Comparison of ENCODE assay signal across 16 cellular contexts in the genomic region with DNA sequence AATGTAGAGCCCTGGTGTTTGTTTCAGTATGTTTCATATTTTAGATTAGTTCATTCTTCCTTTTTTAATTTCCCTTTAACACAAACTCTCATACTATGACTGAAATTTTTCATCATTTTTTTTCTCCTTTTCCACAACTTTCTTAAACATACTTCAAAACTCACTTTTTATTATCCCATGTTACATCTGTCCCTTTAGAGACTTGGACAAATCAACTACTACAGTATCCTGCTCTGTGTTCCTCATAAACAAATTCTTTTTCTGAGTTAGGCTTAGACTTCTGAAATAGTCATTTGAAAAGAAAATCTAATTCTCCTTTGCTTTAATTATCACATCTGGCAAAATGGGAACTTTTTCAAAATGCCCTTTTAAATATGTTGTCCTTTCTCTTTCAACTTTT. TPM values are rescaled to one million over a fixed set of nuclear protein-coding genes. Genes with fewer than 3 reads are reported as not detected.
DNase-seq lines count a peak whose midpoint lies in the region; ATAC-seq, FAIRE-seq and TF ChIP-seq lines count a peak whose summit lies in the region.
"Had no signal": no experiment of that assay in that cellular context is flagged by ENCODE, and none has a peak within 500 bp of the region (broad histone marks: within the 10 kb centered on the region; RNA-seq: fewer than 3 reads in every experiment).

No MANE protein-coding gene starts in this region.

- H3K27me3 Mint-ChIP-seq in activated CD4-positive, alpha-beta T cell treated with anti-CD3 and anti-CD28 coated beads, Interleukin-2, amount 10 ng/mL, durations not matched to agents 24 days and 14 days: no peaks in the 10 kb centered on the region

- H3K9ac ChIP-seq in HUES48 (ENCODE audit: low read depth, low read length) (0 out of 2 replicates have a peak overlapping the region, but pooled peaks have one; percentile 9), K562 (ENCODE audit: insufficient read depth in 1 of 2, low read depth in 2 of 2, low read length in 2 of 2) (no peak overlapping the region; a peak in 1 of 4 replicates)

- H3K9me1 ChIP-seq in K562 (ENCODE audit: control insufficient read depth, insufficient read depth, low read length): peaks cover 9% of the 10 kb centered on the region

- intact Hi-C loops in activated CD4-positive, alpha-beta T cell treated with anti-CD3 and anti-CD28 coated beads, Interleukin-2, amount 10 ng/mL, durations not matched to agents 24 days and 14 days (cut with micrococcal nuclease): no loop called here
- intact Hi-C loops in K562 (cut with micrococcal nuclease): no loop called here

- TF ChIP-seq CTCF in K562 (IDR thresholded peaks at IDR 0.05 in 2 of 3, conservative IDR thresholded peaks at IDR 0.05 in 1 of 3; ENCODE audit: insufficient read depth in 2 of 3, low read depth in 1 of 3, low read length in 3 of 3) (no peak), osteoblast (IDR thresholded peaks at IDR 0.05; ENCODE audit: extremely low read depth, low read depth, low read length) (no peak), foreskin fibroblast (IDR thresholded peaks at IDR 0.05; ENCODE audit: low read depth, low read length) (no peak)

- peaks cover 78% of the 10 kb centered on the region for H3K4me1 ChIP-seq in HUES48 (ENCODE audit: control insufficient read depth, insufficient read depth, low read length)
- peaks cover 6 to 7% of the 10 kb centered on the region in 2 experiments; a peak in 3 of 5 replicates for H3K4me1 ChIP-seq in K562 (replicated peaks in 1 of 2; ENCODE audit: control insufficient read depth in 2 of 2, insufficient read depth in 2 of 2, low read length in 2 of 2)
- H3K4me1 ChIP-seq in osteoblast (ENCODE audit: insufficient read depth, low read length): peaks cover 10% of the 10 kb centered on the region

- no peak overlapping the region for H2AFZ ChIP-seq in K562 (ENCODE audit: low read depth, low read length)
- H2AFZ ChIP-seq in osteoblast (ENCODE audit: low read length): no peak overlapping the region

- H3K4me3 ChIP-seq in HUES48 (ENCODE audit: low read depth, low read length) (no peak overlapping the region), K562 (no peak overlapping the region), osteoblast (ENCODE audit: insufficient read depth, low read length) (no peak overlapping the region), foreskin fibroblast (ENCODE audit: low read depth in 1 of 2, low read length in 2 of 2) (no peak overlapping the region)

- H3K9me3 ChIP-seq in HUES48 (ENCODE audit: control insufficient read depth, insufficient read depth, low read length): no peaks in the 10 kb centered on the region
- H3K9me3 ChIP-seq in K562 (replicated peaks; ENCODE audit: control insufficient read depth, insufficient read depth, low read depth, low read length): no peaks in the 10 kb centered on the region
- H3K9me3 ChIP-seq in osteoblast (ENCODE audit: low read depth, low read length): no peaks in the 10 kb centered on the region

- TF ChIP-seq RAD21 in K562 (CRISPR knock-in tag; conservative IDR thresholded peaks at IDR 0.05 in 1 of 2, IDR thresholded peaks at IDR 0.05 in 1 of 2): no peak

- in situ Hi-C loops in K562 (cut with MboI): no loop called here

- DNase-seq in activated CD4-positive, alpha-beta T cell treated with anti-CD3 and anti-CD28 coated beads, Interleukin-2, amount 10 ng/mL, durations not matched to agents 24 days and 14 days: no peak
- no peak for DNase-seq in activated CD4-positive, alpha-beta T cell treated with anti-CD3 and anti-CD28 coated beads for 48 hours
- DNase-seq in K562 (ENCODE audit: extremely low read depth in 1 of 4, low spot score in 3 of 4) (no peak), osteoblast (ENCODE audit: insufficient read length, low spot score, missing footprints) (no peak), DMS153 treated with DMSO at 0.1 percent for 48 hours (lab: John Stamatoyannopoulos, UW; ENCODE audit: unreplicated experiment) (no peak), foreskin fibroblast (no peak)
- DNase-seq: foreskin keratinocyte; NCI-H1092 treated with DMSO at 0.1 percent for 48 hours; NCI-H2171; SHP77 treated with DMSO at 0.1 percent for 48 hours; stimulated activated CD4-positive, alpha-beta T cell treated with anti-CD3 and anti-CD28 coated beads, Interleukin-4, amount 100 ng/mL, for 4 hours had no signal

- H3K4me2 ChIP-seq in K562 (ENCODE audit: insufficient read depth, low read length): no peak overlapping the region
- H3K4me2 ChIP-seq in osteoblast (ENCODE audit: insufficient read depth, low read length): no peak overlapping the region

- peak; percentile 37 for FAIRE-seq in K562 (lab: Jason Lieb, UNC)
- FAIRE-seq: A204.1, GM18507 had no signal

- no peak for ATAC-seq in K562
- ATAC-seq in GM18858 (IDR thresholded peaks at IDR 0.05; ENCODE audit: unreplicated experiment): no peak
- ATAC-seq: foreskin keratinocyte, sciatic nerve had no signal

- H3K27ac ChIP-seq in HUES48 (ENCODE audit: low read depth, low read length): no peak overlapping the region
- no peak overlapping the region for H3K27ac ChIP-seq in K562 (ENCODE audit: extremely low read depth, low read depth, low read length)
- peak overlapping the region; percentile 0 for H3K27ac ChIP-seq in osteoblast (ENCODE audit: low read depth, low read length)
- H3K27ac ChIP-seq: foreskin keratinocyte had no signal

- TF ChIP-seq POLR2A in K562 (conservative IDR thresholded peaks at IDR 0.05): no peak

- H3K36me3 Mint-ChIP-seq in activated CD4-positive, alpha-beta T cell treated with anti-CD3 and anti-CD28 coated beads, Interleukin-2, amount 10 ng/mL, durations not matched to agents 24 days and 14 days (ENCODE audit: low read depth): peaks cover 21% of the 10 kb centered on the region

- peaks cover 52% of the 10 kb centered on the region for H3K4me1 Mint-ChIP-seq in activated CD4-positive, alpha-beta T cell treated with anti-CD3 and anti-CD28 coated beads, Interleukin-2, amount 10 ng/mL, durations not matched to agents 24 days and 14 days

- POLR2A ChIA-PET in K562 (lab: Yijun Ruan, JAX): interaction anchor here (1.3 to 7.4 kb wide), 5 partner anchors 8 to 29 kb away, joined by 3 to 105 read pairs (median 7); a partner anchor contains a TSS

- H3K4me3 Mint-ChIP-seq in activated CD4-positive, alpha-beta T cell treated with anti-CD3 and anti-CD28 coated beads, Interleukin-2, amount 10 ng/mL, durations not matched to agents 24 days and 14 days: peak overlapping the region; percentile 4

- BruUV-seq in K562 (replicated peaks; lab: Mats Ljungman, UMichigan): no TSS peak

- H3K27me3 ChIP-seq in HUES48 (ENCODE audit: control insufficient read depth, insufficient read depth, low read length) (no peaks in the 10 kb centered on the region), K562 (ENCODE audit: control insufficient read depth in 2 of 2, insufficient read depth in 2 of 2, low read length in 2 of 2) (no peaks in the 10 kb centered on the region), osteoblast (ENCODE audit: insufficient read depth, low read length) (no peaks in the 10 kb centered on the region)
- H3K27me3 ChIP-seq: foreskin keratinocyte had no signal

- H3K9me3 Mint-ChIP-seq in activated CD4-positive, alpha-beta T cell treated with anti-CD3 and anti-CD28 coated beads, Interleukin-2, amount 10 ng/mL, durations not matched to agents 24 days and 14 days: no peaks in the 10 kb centered on the region

- no peak for TF ChIP-seq EP300 in K562 (IDR thresholded peaks at IDR 0.05; ENCODE audit: low read length)

- CTCF ChIA-PET in K562 (lab: Yijun Ruan, JAX; ENCODE audit: low intra/inter-chr PET ratio): no interaction called here

- H3K79me2 ChIP-seq in K562 (ENCODE audit: control insufficient read depth, insufficient read depth, low read length) (peaks cover 100% of the 10 kb centered on the region), osteoblast (ENCODE audit: insufficient read depth, low read length) (peaks cover 100% of the 10 kb centered on the region)

- H3K27ac Mint-ChIP-seq in activated CD4-positive, alpha-beta T cell treated with anti-CD3 and anti-CD28 coated beads, Interleukin-2, amount 10 ng/mL, durations not matched to agents 24 days and 14 days: peak overlapping the region; percentile 62

- H4K20me1 ChIP-seq in K562 (replicated peaks; ENCODE audit: control insufficient read depth, insufficient read depth, low read length) (peaks cover 58% of the 10 kb centered on the region), osteoblast (ENCODE audit: insufficient read depth, low read length) (peaks cover 90% of the 10 kb centered on the region)

- peaks cover 13% of the 10 kb centered on the region for H3K36me3 ChIP-seq in HUES48 (ENCODE audit: control insufficient read depth, insufficient read depth, low read length)
- peaks cover 64% of the 10 kb centered on the region; the same call in 2 of the 3 replicates for H3K36me3 ChIP-seq in K562 (ENCODE audit: control insufficient read depth, insufficient read depth, low read length)
- peaks cover 3% of the 10 kb centered on the region for H3K36me3 ChIP-seq in osteoblast (ENCODE audit: insufficient read depth, low read length)

RNA-seq across cellular contexts. Expression of a gene that starts 15.3 kb away (rescaled TPM):
- total RNA-seq in activated CD4-positive, alpha-beta T cell treated with anti-CD3 and anti-CD28 coated beads, Interleukin-2, amount 10 ng/mL, durations not matched to agents 24 days and 14 days: 243 and 258 TPM in 2 replicates
- total RNA-seq in K562 (2011; cell fraction: chromatin; rRNA removed; ENCODE audit: low replicate concordance): 196 and 552 TPM in 2 replicates
- total RNA-seq in K562 (2011; cell fraction: nucleolus; rRNA removed): 73.5 and 120 TPM in 2 replicates
- total RNA-seq in K562 (2011; cell fraction: nucleoplasm; rRNA removed): 284 and 429 TPM in 2 replicates
- total RNA-seq in K562 (2014; rRNA removed): 112 and 234 TPM in 2 replicates
- total RNA-seq in K562 (2014; rRNA removed; fragmentation: Illumina TruSeq; extraction: Trizol): 425 and 528 TPM in 2 replicates
- total RNA-seq in K562 (2015; rRNA removed; fragmentation: Illumina TruSeq; extraction: Trizol): 378 and 402 TPM in 2 replicates
- total RNA-seq in K562 (2021): 179 and 209 TPM in 2 replicates
- 194 and 263 TPM in 2 replicates for polyA plus RNA-seq in K562 (2011; rRNA removed)
- 69.5 and 129 TPM in 2 replicates for polyA plus RNA-seq in K562 (2011; cell fraction: cytosol; rRNA removed)
- 124 and 148 TPM in 2 replicates for polyA plus RNA-seq in K562 (2011; cell fraction: nucleus; rRNA removed)
- polyA plus RNA-seq in K562 (2012): 190 and 210 TPM in 2 replicates
- 232 and 298 TPM in 2 replicates for polyA plus RNA-seq in K562 (2014; fragmentation: Illumina TruSeq; extraction: Trizol)
- 100 to 1,000 TPM; 150 to 299 TPM for polyA plus RNA-seq in K562 (2014; fragmentation: Nextera tagmentation; extraction: Ambion mirVana)
- 205 and 218 TPM in 2 replicates for polyA plus RNA-seq in K562 (2014; rRNA removed)
- polyA minus RNA-seq in K562 (2011; rRNA and poly(A)+ RNA removed): 405 and 437 TPM in 2 replicates
- polyA minus RNA-seq in K562 (2011; cell fraction: cytosol; rRNA and poly(A)+ RNA removed): 193 and 262 TPM in 2 replicates
- 99.6 and 227 TPM in 2 replicates for polyA minus RNA-seq in K562 (2011; cell fraction: nucleus; rRNA and poly(A)+ RNA removed)
- total RNA-seq in osteoblast: 263 and 284 TPM in 2 replicates

RNA-seq across cellular contexts. Expression of a gene that starts 32.9 kb away (rescaled TPM):
- 83.3 and 93.8 TPM in 2 replicates for total RNA-seq in activated CD4-positive, alpha-beta T cell treated with anti-CD3 and anti-CD28 coated beads, Interleukin-2, amount 10 ng/mL, durations not matched to agents 24 days and 14 days
- total RNA-seq in K562 (2011; cell fraction: chromatin; rRNA removed; ENCODE audit: low replicate concordance): 45.9 and 94.2 TPM in 2 replicates
- total RNA-seq in K562 (2011; cell fraction: nucleolus; rRNA removed): 26.8 and 27.1 TPM in 2 replicates
- total RNA-seq in K562 (2011; cell fraction: nucleoplasm; rRNA removed): 49.4 and 71.2 TPM in 2 replicates
- total RNA-seq in K562 (2014; rRNA removed) (84.5 and 89.3 TPM in 2 replicates), K562 (2014; rRNA removed; fragmentation: Illumina TruSeq; extraction: Trizol) (96.6 and 114 TPM in 2 replicates), K562 (2015; rRNA removed; fragmentation: Illumina TruSeq; extraction: Trizol) (67.0 and 78.3 TPM in 2 replicates), K562 (2021) (100 and 108 TPM in 2 replicates), osteoblast (42.4 and 47.8 TPM in 2 replicates)
- polyA plus RNA-seq in K562 (2011; rRNA removed) (148 and 173 TPM in 2 replicates), K562 (2014; fragmentation: Illumina TruSeq; extraction: Trizol) (177 and 187 TPM in 2 replicates), K562 (2014; fragmentation: Nextera tagmentation; extraction: Ambion mirVana) (100 to 1,000 TPM; 152 to 180 TPM), K562 (2014; rRNA removed) (114 and 128 TPM in 2 replicates)
- polyA plus RNA-seq in K562 (2011; cell fraction: cytosol; rRNA removed): 36.9 and 70.8 TPM in 2 replicates
- polyA plus RNA-seq in K562 (2011; cell fraction: nucleus; rRNA removed): 19.2 and 31.0 TPM in 2 replicates
- polyA plus RNA-seq in K562 (2012): 115 and 142 TPM in 2 replicates
- 101 and 135 TPM in 2 replicates for polyA minus RNA-seq in K562 (2011; rRNA and poly(A)+ RNA removed)
- polyA minus RNA-seq in K562 (2011; cell fraction: cytosol; rRNA and poly(A)+ RNA removed): 59.9 and 67.9 TPM in 2 replicates
- 12.5 and 26.5 TPM in 2 replicates for polyA minus RNA-seq in K562 (2011; cell fraction: nucleus; rRNA and poly(A)+ RNA removed)
